9 cellular contexts compared by ENCODE assay signal in genomic region chr3:129002573-129003569, GRCh38. TPM values are rescaled to one million over a fixed set of nuclear protein-coding genes. Genes with fewer than 3 reads are reported as not detected.
DNase-seq lines count a peak whose midpoint lies in the region; ATAC-seq and TF ChIP-seq lines count a peak whose summit lies in the region.
"Had no signal": no experiment of that assay in that cellular context is flagged by ENCODE, and none has a peak within 500 bp of the region (broad histone marks: within the 10 kb centered on the region; RNA-seq: fewer than 3 reads in every experiment).

No MANE protein-coding gene starts in this region.

- POLR2A ChIA-PET in CD4-positive, alpha-beta T cell (lab: Charles Lee), result interaction anchor here (0.8 to 5.7 kb wide), 8 partner anchors 8 to 243 kb away, joined by 3 to 78 read pairs (median 8); partner anchors contain the start of gene CFAP92

- H3K27me3 ChIP-seq in CD4-positive, alpha-beta T cell (ENCODE audit: control insufficient read depth, insufficient read depth, low read length), result peaks cover 35% of the 10 kb centered on the region
- H3K27me3 ChIP-seq in ectodermal cell (ENCODE audit: control insufficient read depth, insufficient read depth, low read length, poor library complexity, severe bottlenecking) (peaks cover 67% of the 10 kb centered on the region), neural progenitor cell (peaks cover 84% of the 10 kb centered on the region), aorta (ENCODE audit: control insufficient read depth in 1 of 2, insufficient read depth in 2 of 2, low read length in 1 of 2) (no peaks in the 10 kb centered on the region)

- no peak overlapping the region for H2AFZ ChIP-seq in neural progenitor cell (replicated peaks)

- H4K20me1 ChIP-seq in neural progenitor cell (ENCODE audit: low read depth), result peaks cover 10% of the 10 kb centered on the region

- peaks cover 47% of the 10 kb centered on the region for H3F3A ChIP-seq in neural progenitor cell (ENCODE audit: low read depth)

- H3K27ac ChIP-seq in CD4-positive, alpha-beta T cell (ENCODE audit: low read depth, low read length), result no peak overlapping the region
- H3K27ac ChIP-seq in ectodermal cell (ENCODE audit: insufficient read depth, low read depth, low read length, poor library complexity, severe bottlenecking) (no peak overlapping the region), neural progenitor cell (no peak overlapping the region), aorta (ENCODE audit: low read depth in 1 of 2, low read length in 2 of 2) (no peak overlapping the region)
- H3K27ac ChIP-seq: SK-N-MC had no signal

- H3K36me3 ChIP-seq in ectodermal cell (ENCODE audit: control insufficient read depth, insufficient read depth, low read length), result no peaks in the 10 kb centered on the region
- H3K36me3 ChIP-seq in neural progenitor cell, result no peaks in the 10 kb centered on the region
- no peaks in the 10 kb centered on the region for H3K36me3 ChIP-seq in aorta (ENCODE audit: control insufficient read depth in 1 of 2, insufficient read depth in 2 of 2, low read length in 1 of 2)

- no peaks in the 10 kb centered on the region for H3K79me2 ChIP-seq in neural progenitor cell (ENCODE audit: low read depth)

- no peaks in the 10 kb centered on the region for H3K9me3 ChIP-seq in CD4-positive, alpha-beta T cell (ENCODE audit: control insufficient read depth, low read length)
- H3K9me3 ChIP-seq in ectodermal cell (ENCODE audit: control insufficient read depth, low read length) (no peaks in the 10 kb centered on the region), neural progenitor cell (ENCODE audit: low read depth) (no peaks in the 10 kb centered on the region), aorta (ENCODE audit: control insufficient read depth, low read length) (no peaks in the 10 kb centered on the region)

- TF ChIP-seq CTCF in CD4-positive, alpha-beta T cell (IDR thresholded peaks at IDR 0.05), result no peak
- TF ChIP-seq CTCF in neural progenitor cell (IDR thresholded peaks at IDR 0.05), result no peak

- H3K9ac ChIP-seq in neural progenitor cell, result no peak overlapping the region

- peak overlapping the region; percentile 64 for H3K4me3 Mint-ChIP-seq in CD4-positive, alpha-beta T cell
- H3K4me3 Mint-ChIP-seq in neural progenitor cell, result peak overlapping the region; percentile 91

- WGBS in ectodermal cell, 2 experiments, result 40% methylated on average over 28 of the region's 28 CpGs
- 44 to 48% methylated on average over 28 of the region's 28 CpGs for WGBS in aorta, 2 donors

- intact Hi-C loops in CD4-positive, alpha-beta T cell (cut with DNase I, micrococcal nuclease), result loop anchor here in 1 of 2 experiments (2.0 kb wide), 1 partner anchor 14 kb away; no protein-coding TSS in a partner anchor
- intact Hi-C loops in aorta (cut with DNase I), result no loop called here

- H3K4me2 ChIP-seq in neural progenitor cell, result peak overlapping the region; percentile 96

- H3K36me3 Mint-ChIP-seq in CD4-positive, alpha-beta T cell (ENCODE audit: low read depth), result no peaks in the 10 kb centered on the region
- H3K36me3 Mint-ChIP-seq in neural progenitor cell, result peaks cover 23% of the 10 kb centered on the region

- CTCF ChIA-PET in CD4-positive, alpha-beta T cell (lab: Charles Lee), result interaction anchor here (1.0 to 2.3 kb wide), 11 partner anchors 8 to 246 kb away, joined by 3 to 28 read pairs (median 5); partner anchors contain the start of genes CFAP92, COPG1 and RAB43

- H3K4me1 ChIP-seq in ectodermal cell (ENCODE audit: control insufficient read depth, insufficient read depth, low read length) (peaks cover 19% of the 10 kb centered on the region), neural progenitor cell (peaks cover 33% of the 10 kb centered on the region), aorta (ENCODE audit: control insufficient read depth in 1 of 2, insufficient read depth in 2 of 2, low read length in 2 of 2) (no peaks in the 10 kb centered on the region)

- peaks cover 26% of the 10 kb centered on the region for H3K27me3 Mint-ChIP-seq in CD4-positive, alpha-beta T cell
- H3K27me3 Mint-ChIP-seq in neural progenitor cell (ENCODE audit: insufficient read depth, low read depth), result peaks cover 16% of the 10 kb centered on the region

- H3K9me3 Mint-ChIP-seq in CD4-positive, alpha-beta T cell, result no peaks in the 10 kb centered on the region
- no peaks in the 10 kb centered on the region for H3K9me3 Mint-ChIP-seq in neural progenitor cell

- H3K4me1 Mint-ChIP-seq in CD4-positive, alpha-beta T cell (ENCODE audit: low read depth), result peaks cover 56% of the 10 kb centered on the region
- peaks cover 61% of the 10 kb centered on the region for H3K4me1 Mint-ChIP-seq in neural progenitor cell

- peak overlapping the region; percentile 44 for H3K4me3 ChIP-seq in Jurkat, Clone E6-1 (ENCODE audit: low read length)
- H3K4me3 ChIP-seq in ectodermal cell (ENCODE audit: insufficient read depth, low read depth, low read length), result peak overlapping the region; percentile 71
- peak overlapping the region; percentile 84 for H3K4me3 ChIP-seq in neural progenitor cell
- no peak overlapping the region for H3K4me3 ChIP-seq in aorta (ENCODE audit: low read length in 2 of 2)

- DNase-seq in CD4-positive, alpha-beta T cell, result no peak
- no peak for DNase-seq in Jurkat, Clone E6-1 (ENCODE audit: low read depth, low spot score)
- DNase-seq in neural progenitor cell (ENCODE audit: low spot score) (no peak), NCI-H187 (lab: John Stamatoyannopoulos, UW) (no peak), aorta (no peak)

- H3K27ac Mint-ChIP-seq in CD4-positive, alpha-beta T cell, result no peak overlapping the region
- H3K27ac Mint-ChIP-seq in neural progenitor cell, result peak overlapping the region; percentile 53

- no peak for ATAC-seq in CD4-positive, alpha-beta T cell (ENCODE audit: poor library complexity)
- ATAC-seq in GM19023 (IDR thresholded peaks at IDR 0.05; ENCODE audit: unreplicated experiment) (no peak), GM21528 (IDR thresholded peaks at IDR 0.05; ENCODE audit: low FRiP score, unreplicated experiment) (no peak), aorta (ENCODE audit: low FRiP score) (no peak)

RNA-seq across cellular contexts. Expression of gene EFCC1, which starts 1.8 kb away (rescaled TPM):
- total RNA-seq in CD4-positive, alpha-beta T cell, result under 1 TPM; 0.22 to 0.25 TPM
- polyA plus RNA-seq in Jurkat, Clone E6-1 (2012; ENCODE audit: insufficient read depth, insufficient read length), result not detected
- polyA plus RNA-seq in ectodermal cell (2013, experiment 1 of 4), result 8.2 TPM
- polyA plus RNA-seq in ectodermal cell (2013, experiment 2 of 4), result 6.5 TPM
- polyA plus RNA-seq in ectodermal cell (2013, experiment 3 of 4), result 8.1 TPM
- polyA plus RNA-seq in ectodermal cell (2013, experiment 4 of 4), result 9.9 TPM
- total RNA-seq in neural progenitor cell (ENCODE audit: low replicate concordance), result 1.1 and 1.5 TPM in 2 replicates
- 1 to 10 TPM; 1.5 to 3.1 TPM for total RNA-seq in aorta
- polyA plus RNA-seq in aorta, result under 1 TPM; 0.13 to 0.50 TPM

RNA-seq across cellular contexts. Expression of gene CFAP92, which starts 9.0 kb away (rescaled TPM):
- under 1 TPM; 0.19 to 0.45 TPM for total RNA-seq in CD4-positive, alpha-beta T cell
- 0.54 TPM for polyA plus RNA-seq in Jurkat, Clone E6-1 (2012; ENCODE audit: insufficient read depth, insufficient read length)
- polyA plus RNA-seq in ectodermal cell (2013, experiment 1 of 4), result 8.3 TPM
- polyA plus RNA-seq in ectodermal cell (2013, experiment 2 of 4), result 6.3 TPM
- polyA plus RNA-seq in ectodermal cell (2013, experiment 3 of 4), result 6.1 TPM
- polyA plus RNA-seq in ectodermal cell (2013, experiment 4 of 4), result 11.0 TPM
- total RNA-seq in neural progenitor cell (ENCODE audit: low replicate concordance) (5.3 and 5.5 TPM in 2 replicates), aorta (1 to 10 TPM in 1 of 2 donors, under 1 TPM in 1; 0.62 to 1.2 TPM)
- polyA plus RNA-seq in aorta, result not detected

RNA-seq across cellular contexts. Expression of gene GP9, which starts 57.7 kb away (rescaled TPM):
- total RNA-seq in CD4-positive, alpha-beta T cell, result not detected
- not detected for polyA plus RNA-seq in Jurkat, Clone E6-1 (2012; ENCODE audit: insufficient read depth, insufficient read length)
- not detected for polyA plus RNA-seq in ectodermal cell (2013, experiment 1 of 4)
- not detected for polyA plus RNA-seq in ectodermal cell (2013, experiment 2 of 4)
- not detected for polyA plus RNA-seq in ectodermal cell (2013, experiment 3 of 4)
- polyA plus RNA-seq in ectodermal cell (2013, experiment 4 of 4), result not detected
- not detected in 2 replicates for total RNA-seq in neural progenitor cell (ENCODE audit: low replicate concordance)
- not detected for total RNA-seq in aorta
- not detected for polyA plus RNA-seq in aorta

Comparison
In these comparisons a context has a peak if more than half of its experiments do, and no peak if none do; other contexts are left out.
1. H3K4me3 ChIP-seq: peak in Jurkat, Clone E6-1 (single experiment), ectodermal cell (single experiment) and neural progenitor cell (single experiment); none in aorta (0 of 2).